Comparison of ENCODE assay signal across 1 cellular context in the genomic region with DNA sequence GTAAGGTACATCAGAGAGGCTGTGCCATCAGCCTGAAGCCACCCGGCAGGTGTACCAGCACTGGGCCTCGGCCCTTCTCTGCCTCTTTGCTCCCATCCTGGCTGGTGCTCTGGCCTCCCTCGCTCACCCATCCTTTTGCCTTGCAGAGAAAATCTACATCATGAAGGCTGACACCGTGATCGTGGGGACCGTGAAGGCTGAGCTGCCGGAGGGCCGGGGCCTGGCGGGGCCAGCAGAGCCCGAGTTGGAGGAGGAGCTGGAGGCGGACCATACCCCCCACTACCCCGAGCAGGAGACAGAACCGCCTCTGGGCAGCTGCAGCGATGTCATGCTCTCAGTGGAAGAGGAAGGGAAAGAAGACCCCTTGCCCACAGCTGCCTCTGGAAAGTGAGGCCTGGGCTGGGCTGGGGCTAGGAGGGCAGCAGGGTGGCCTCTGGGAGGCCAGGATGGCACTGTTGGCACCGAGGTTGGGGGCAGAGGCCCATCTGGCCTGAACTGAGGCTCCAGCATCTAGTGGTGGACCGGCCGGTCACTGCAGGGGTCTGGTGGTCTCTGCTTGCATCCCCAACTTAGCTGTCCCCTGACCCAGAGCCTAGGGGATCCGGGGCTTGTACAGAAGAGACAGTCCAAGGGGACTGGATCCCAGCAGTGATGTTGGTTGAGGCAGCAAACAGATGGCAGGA.
TF ChIP-seq lines count a peak whose summit lies in the region.

No MANE protein-coding gene starts in this region.

TF ChIP-seq in HEK293, 187 proteins besides CTCF, POLR2A, EP300 and RAD21 (continued from another document):
- TF ChIP-seq, protein P1, sequence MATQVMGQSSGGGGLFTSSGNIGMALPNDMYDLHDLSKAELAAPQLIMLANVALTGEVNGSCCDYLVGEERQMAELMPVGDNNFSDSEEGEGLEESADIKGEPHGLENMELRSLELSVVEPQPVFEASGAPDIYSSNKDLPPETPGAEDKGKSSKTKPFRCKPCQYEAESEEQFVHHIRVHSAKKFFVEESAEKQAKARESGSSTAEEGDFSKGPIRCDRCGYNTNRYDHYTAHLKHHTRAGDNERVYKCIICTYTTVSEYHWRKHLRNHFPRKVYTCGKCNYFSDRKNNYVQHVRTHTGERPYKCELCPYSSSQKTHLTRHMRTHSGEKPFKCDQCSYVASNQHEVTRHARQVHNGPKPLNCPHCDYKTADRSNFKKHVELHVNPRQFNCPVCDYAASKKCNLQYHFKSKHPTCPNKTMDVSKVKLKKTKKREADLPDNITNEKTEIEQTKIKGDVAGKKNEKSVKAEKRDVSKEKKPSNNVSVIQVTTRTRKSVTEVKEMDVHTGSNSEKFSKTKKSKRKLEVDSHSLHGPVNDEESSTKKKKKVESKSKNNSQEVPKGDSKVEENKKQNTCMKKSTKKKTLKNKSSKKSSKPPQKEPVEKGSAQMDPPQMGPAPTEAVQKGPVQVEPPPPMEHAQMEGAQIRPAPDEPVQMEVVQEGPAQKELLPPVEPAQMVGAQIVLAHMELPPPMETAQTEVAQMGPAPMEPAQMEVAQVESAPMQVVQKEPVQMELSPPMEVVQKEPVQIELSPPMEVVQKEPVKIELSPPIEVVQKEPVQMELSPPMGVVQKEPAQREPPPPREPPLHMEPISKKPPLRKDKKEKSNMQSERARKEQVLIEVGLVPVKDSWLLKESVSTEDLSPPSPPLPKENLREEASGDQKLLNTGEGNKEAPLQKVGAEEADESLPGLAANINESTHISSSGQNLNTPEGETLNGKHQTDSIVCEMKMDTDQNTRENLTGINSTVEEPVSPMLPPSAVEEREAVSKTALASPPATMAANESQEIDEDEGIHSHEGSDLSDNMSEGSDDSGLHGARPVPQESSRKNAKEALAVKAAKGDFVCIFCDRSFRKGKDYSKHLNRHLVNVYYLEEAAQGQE (tag by site-specific recombination; IDR thresholded peaks at IDR 0.05), result no peak
- TF ChIP-seq, protein P2, sequence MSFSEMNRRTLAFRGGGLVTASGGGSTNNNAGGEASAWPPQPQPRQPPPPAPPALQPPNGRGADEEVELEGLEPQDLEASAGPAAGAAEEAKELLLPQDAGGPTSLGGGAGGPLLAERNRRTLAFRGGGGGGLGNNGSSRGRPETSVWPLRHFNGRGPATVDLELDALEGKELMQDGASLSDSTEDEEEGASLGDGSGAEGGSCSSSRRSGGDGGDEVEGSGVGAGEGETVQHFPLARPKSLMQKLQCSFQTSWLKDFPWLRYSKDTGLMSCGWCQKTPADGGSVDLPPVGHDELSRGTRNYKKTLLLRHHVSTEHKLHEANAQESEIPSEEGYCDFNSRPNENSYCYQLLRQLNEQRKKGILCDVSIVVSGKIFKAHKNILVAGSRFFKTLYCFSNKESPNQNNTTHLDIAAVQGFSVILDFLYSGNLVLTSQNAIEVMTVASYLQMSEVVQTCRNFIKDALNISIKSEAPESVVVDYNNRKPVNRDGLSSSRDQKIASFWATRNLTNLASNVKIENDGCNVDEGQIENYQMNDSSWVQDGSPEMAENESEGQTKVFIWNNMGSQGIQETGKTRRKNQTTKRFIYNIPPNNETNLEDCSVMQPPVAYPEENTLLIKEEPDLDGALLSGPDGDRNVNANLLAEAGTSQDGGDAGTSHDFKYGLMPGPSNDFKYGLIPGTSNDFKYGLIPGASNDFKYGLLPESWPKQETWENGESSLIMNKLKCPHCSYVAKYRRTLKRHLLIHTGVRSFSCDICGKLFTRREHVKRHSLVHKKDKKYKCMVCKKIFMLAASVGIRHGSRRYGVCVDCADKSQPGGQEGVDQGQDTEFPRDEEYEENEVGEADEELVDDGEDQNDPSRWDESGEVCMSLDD (tag by site-specific recombination; IDR thresholded peaks at IDR 0.05), result no peak
- TF ChIP-seq ZBTB7A (tag by site-specific recombination; IDR thresholded peaks at IDR 0.05; ENCODE audit: low read depth), result no peak
- 0 out of 2 replicates have a peak, but pooled peaks have one; percentile 12 for TF ChIP-seq ZNF600 (tag by site-specific recombination; IDR thresholded peaks at IDR 0.05)
- TF ChIP-seq HOXA7 (CRISPR knock-in tag; IDR thresholded peaks at IDR 0.05; ENCODE audit: borderline replicate concordance), result no peak
- TF ChIP-seq, protein P3, sequence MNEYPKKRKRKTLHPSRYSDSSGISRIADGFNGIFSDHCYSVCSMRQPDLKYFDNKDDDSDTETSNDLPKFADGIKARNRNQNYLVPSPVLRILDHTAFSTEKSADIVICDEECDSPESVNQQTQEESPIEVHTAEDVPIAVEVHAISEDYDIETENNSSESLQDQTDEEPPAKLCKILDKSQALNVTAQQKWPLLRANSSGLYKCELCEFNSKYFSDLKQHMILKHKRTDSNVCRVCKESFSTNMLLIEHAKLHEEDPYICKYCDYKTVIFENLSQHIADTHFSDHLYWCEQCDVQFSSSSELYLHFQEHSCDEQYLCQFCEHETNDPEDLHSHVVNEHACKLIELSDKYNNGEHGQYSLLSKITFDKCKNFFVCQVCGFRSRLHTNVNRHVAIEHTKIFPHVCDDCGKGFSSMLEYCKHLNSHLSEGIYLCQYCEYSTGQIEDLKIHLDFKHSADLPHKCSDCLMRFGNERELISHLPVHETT (tag by site-specific recombination; IDR thresholded peaks at IDR 0.05), result no peak
- no peak for TF ChIP-seq ZNF544 (tag by site-specific recombination; IDR thresholded peaks at IDR 0.05)
- peak; percentile 70 for TF ChIP-seq ZNF341 (tag by site-specific recombination; IDR thresholded peaks at IDR 0.05; ENCODE audit: low read depth)
- no peak for TF ChIP-seq ZNF510 (tag by site-specific recombination; IDR thresholded peaks at IDR 0.05; ENCODE audit: insufficient replicate concordance)
- TF ChIP-seq, protein P4, sequence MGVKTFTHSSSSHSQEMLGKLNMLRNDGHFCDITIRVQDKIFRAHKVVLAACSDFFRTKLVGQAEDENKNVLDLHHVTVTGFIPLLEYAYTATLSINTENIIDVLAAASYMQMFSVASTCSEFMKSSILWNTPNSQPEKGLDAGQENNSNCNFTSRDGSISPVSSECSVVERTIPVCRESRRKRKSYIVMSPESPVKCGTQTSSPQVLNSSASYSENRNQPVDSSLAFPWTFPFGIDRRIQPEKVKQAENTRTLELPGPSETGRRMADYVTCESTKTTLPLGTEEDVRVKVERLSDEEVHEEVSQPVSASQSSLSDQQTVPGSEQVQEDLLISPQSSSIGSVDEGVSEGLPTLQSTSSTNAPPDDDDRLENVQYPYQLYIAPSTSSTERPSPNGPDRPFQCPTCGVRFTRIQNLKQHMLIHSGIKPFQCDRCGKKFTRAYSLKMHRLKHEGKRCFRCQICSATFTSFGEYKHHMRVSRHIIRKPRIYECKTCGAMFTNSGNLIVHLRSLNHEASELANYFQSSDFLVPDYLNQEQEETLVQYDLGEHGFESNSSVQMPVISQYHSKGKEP (tag by site-specific recombination; IDR thresholded peaks at IDR 0.05), result no peak
- TF ChIP-seq, protein P5, sequence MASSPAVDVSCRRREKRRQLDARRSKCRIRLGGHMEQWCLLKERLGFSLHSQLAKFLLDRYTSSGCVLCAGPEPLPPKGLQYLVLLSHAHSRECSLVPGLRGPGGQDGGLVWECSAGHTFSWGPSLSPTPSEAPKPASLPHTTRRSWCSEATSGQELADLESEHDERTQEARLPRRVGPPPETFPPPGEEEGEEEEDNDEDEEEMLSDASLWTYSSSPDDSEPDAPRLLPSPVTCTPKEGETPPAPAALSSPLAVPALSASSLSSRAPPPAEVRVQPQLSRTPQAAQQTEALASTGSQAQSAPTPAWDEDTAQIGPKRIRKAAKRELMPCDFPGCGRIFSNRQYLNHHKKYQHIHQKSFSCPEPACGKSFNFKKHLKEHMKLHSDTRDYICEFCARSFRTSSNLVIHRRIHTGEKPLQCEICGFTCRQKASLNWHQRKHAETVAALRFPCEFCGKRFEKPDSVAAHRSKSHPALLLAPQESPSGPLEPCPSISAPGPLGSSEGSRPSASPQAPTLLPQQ (tag by site-specific recombination; IDR thresholded peaks at IDR 0.05), result 0 out of 2 replicates have a peak, but pooled peaks have one; percentile 17
- TF ChIP-seq SP2 (tag by site-specific recombination; IDR thresholded peaks at IDR 0.05), result peak; percentile 20; the same call in 1 of the 2 replicates
